32 cellular contexts compared by ENCODE assay signal in the genomic region with DNA sequence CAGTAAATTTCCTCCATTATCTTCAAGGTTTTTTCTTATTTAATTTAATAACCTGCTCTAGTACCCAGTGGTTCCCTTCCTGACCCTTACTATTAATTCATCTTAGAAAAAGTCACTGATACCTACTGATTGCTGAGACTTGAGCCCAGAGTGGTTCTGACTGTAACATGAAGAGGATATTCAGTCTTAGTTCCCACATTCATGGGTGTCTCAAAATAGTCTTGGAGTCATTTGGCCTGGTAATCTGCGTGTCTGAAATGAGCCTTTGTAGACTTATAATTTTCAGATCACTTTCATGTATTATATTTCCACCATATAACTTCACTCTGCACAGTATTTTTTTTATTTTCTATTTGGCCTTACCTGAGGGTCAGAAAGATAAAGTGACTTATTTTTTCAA.
"Had no signal": no experiment of that assay in that cellular context is flagged by ENCODE, and none has a peak within 500 bp of the region (broad histone marks: within the 10 kb centered on the region; RNA-seq: fewer than 3 reads in every experiment).

No MANE protein-coding gene starts in this region.

- DNase-seq: activated effector memory CD4-positive, alpha-beta T cell treated with anti-CD3 and anti-CD28 coated beads, Interleukin-2, amount 50 U/mL, for 16 hours; activated effector memory CD4-positive, alpha-beta T cell treated with Interleukin-2 at 50 U/mL for 16 hours; activated gamma-delta T cell; activated gamma-delta T cell treated with Interleukin-2 at 50 U/mL for 16 hours; activated naive CD4-positive, alpha-beta T cell; activated naive CD4-positive, alpha-beta T cell treated with anti-CD3 and anti-CD28 coated beads for 36 hours; activated naive CD4-positive, alpha-beta T cell treated with anti-CD3 and anti-CD28 coated beads, Interleukin-2, amount 10 ng/mL, durations not matched to agents 7 days and 5 days; activated naive CD4-positive, alpha-beta T cell treated with anti-CD3 and anti-CD28 coated beads, Interleukin-2, amount 50 U/mL, for 16 hours; activated naive CD4-positive, alpha-beta T cell treated with Interleukin-2 at 50 U/mL for 16 hours; activated naive CD8-positive, alpha-beta T cell treated with anti-CD3 and anti-CD28 coated beads for 36 hours; activated naive CD8-positive, alpha-beta T cell treated with anti-CD3 and anti-CD28 coated beads, Interleukin-2, amount 10 ng/mL, durations not matched to agents 7 days and 5 days; activated naive CD8-positive, alpha-beta T cell treated with anti-CD3 and anti-CD28 coated beads, Interleukin-2, amount 50 U/mL, for 24 hours; activated T-cell treated with anti-CD3 and anti-CD28 coated beads, Interleukin-2, amount 50 U/mL, for 1 hour; activated T-cell treated with anti-CD3 and anti-CD28 coated beads, Interleukin-2, amount 50 U/mL, for 24 hours; activated T-cell treated with anti-CD3 and anti-CD28 coated beads, Interleukin-2, amount 50 U/mL, for 4 hours; activated T-cell treated with anti-CD3 and anti-CD28 coated beads, Interleukin-2, amount 50 U/mL, for 48 hours; activated T-cell treated with anti-CD3 and anti-CD28 coated beads, Interleukin-2, amount 50 U/mL, for 72 hours; adrenal gland; amniotic stem cell; amygdala; anterior cingulate cortex; aorta; body of pancreas; brain microvascular endothelial cell; caudate nucleus; central memory CD4-positive, alpha-beta T cell; cerebellar nuclear complex had no signal

- H3K9me3 ChIP-seq: adrenal gland, ascending aorta, body of pancreas, breast epithelium had no signal

- H3K4me3 ChIP-seq: adrenal gland, ascending aorta, body of pancreas, breast epithelium, cardiac muscle cell had no signal

- ATAC-seq: activated naive CD4-positive, alpha-beta T cell treated with anti-CD3 and anti-CD28 coated beads, Interleukin-2, amount 50 U/mL, for 72 hours; activated naive CD8-positive, alpha-beta T cell treated with anti-CD3 and anti-CD28 coated beads, Interleukin-2, amount 50 U/mL, for 24 hours; activated T-cell treated with anti-CD3 and anti-CD28 coated beads, Interleukin-2, amount 50 U/mL, for 4 hours; activated T-cell treated with anti-CD3 and anti-CD28 coated beads, Interleukin-2, amount 50 U/mL, for 72 hours; activated T-helper 17 cell treated with anti-CD3 and anti-CD28 coated beads, Interleukin-2, amount 50 U/mL, for 72 hours; body of pancreas had no signal

- H3K27me3 ChIP-seq: adrenal gland, ascending aorta, body of pancreas, brain microvascular endothelial cell, breast epithelium, cardiac muscle cell had no signal

- H3K36me3 ChIP-seq: adrenal gland, ascending aorta, brain microvascular endothelial cell, breast epithelium, cardiac muscle cell had no signal

- H3K4me1 ChIP-seq: adrenal gland, ascending aorta, body of pancreas, breast epithelium had no signal

- H3K27ac ChIP-seq: adrenal gland, ascending aorta, body of pancreas, brain microvascular endothelial cell, breast epithelium, cardiac muscle cell had no signal
